1 cellular context compared by ENCODE assay signal in the genomic region with DNA sequence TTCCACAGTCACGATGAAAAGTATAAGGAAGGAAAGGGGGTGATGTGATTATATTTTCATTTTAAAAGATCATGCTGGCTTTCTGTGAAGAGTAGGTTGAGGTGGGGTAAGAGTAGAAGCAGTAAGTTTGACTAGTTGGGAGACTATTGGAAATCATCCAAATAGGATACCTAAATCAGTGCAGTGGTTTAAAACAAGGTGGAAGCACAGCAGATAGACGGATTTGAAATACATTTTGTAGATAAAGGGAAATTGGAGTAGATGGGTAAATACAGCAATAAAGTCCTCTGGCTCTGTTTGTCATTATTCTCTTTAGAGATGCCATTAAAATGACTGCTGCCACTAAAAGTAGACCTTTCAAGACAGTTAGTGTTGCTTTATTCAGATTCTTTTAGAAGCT.
TF ChIP-seq lines count a peak whose summit lies in the region.

No MANE protein-coding gene starts in this region.

TF ChIP-seq in HEK293, 187 proteins besides CTCF, POLR2A, EP300 and RAD21 (continued from another document):
- TF ChIP-seq, protein P1, sequence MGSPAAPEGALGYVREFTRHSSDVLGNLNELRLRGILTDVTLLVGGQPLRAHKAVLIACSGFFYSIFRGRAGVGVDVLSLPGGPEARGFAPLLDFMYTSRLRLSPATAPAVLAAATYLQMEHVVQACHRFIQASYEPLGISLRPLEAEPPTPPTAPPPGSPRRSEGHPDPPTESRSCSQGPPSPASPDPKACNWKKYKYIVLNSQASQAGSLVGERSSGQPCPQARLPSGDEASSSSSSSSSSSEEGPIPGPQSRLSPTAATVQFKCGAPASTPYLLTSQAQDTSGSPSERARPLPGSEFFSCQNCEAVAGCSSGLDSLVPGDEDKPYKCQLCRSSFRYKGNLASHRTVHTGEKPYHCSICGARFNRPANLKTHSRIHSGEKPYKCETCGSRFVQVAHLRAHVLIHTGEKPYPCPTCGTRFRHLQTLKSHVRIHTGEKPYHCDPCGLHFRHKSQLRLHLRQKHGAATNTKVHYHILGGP (tag by site-specific recombination; IDR thresholded peaks at IDR 0.05), result no peak
- TF ChIP-seq PRDM10 (tag by site-specific recombination; IDR thresholded peaks at IDR 0.05) (peak; percentile 27; the same call in 1 of the 2 replicates), GLI2 (tag by site-specific recombination; IDR thresholded peaks at IDR 0.05; ENCODE audit: borderline replicate concordance, low read depth) (no peak), ZNF580 (tag by site-specific recombination; IDR thresholded peaks at IDR 0.05) (peak; percentile 93)
- TF ChIP-seq, protein P2, sequence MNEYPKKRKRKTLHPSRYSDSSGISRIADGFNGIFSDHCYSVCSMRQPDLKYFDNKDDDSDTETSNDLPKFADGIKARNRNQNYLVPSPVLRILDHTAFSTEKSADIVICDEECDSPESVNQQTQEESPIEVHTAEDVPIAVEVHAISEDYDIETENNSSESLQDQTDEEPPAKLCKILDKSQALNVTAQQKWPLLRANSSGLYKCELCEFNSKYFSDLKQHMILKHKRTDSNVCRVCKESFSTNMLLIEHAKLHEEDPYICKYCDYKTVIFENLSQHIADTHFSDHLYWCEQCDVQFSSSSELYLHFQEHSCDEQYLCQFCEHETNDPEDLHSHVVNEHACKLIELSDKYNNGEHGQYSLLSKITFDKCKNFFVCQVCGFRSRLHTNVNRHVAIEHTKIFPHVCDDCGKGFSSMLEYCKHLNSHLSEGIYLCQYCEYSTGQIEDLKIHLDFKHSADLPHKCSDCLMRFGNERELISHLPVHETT (tag by site-specific recombination; IDR thresholded peaks at IDR 0.05), result peak; percentile 40; the same call in 1 of the 2 replicates
